Comparison of ENCODE assay signal across 14 cellular contexts in genomic region chr11:118211006-118211405, GRCh38. TPM values are rescaled to one million over a fixed set of nuclear protein-coding genes. Genes with fewer than 3 reads are reported as not detected.
A peak's percentile ranks its signal among the peaks of the same experiment; 100 is the strongest.
DNase-seq lines count a peak whose midpoint lies in the region; ATAC-seq and TF ChIP-seq lines count a peak whose summit lies in the region.
"Had no signal": no experiment of that assay in that cellular context is flagged by ENCODE, and none has a peak within 500 bp of the region (broad histone marks: within the 10 kb centered on the region; RNA-seq: fewer than 3 reads in every experiment).

No MANE protein-coding gene starts in this region.

- peak overlapping the region in 1 of 59 donors; percentile 88 for H3K27ac ChIP-seq in dorsolateral prefrontal cortex
- H3K27ac ChIP-seq: VCaP had no signal

- H3K27me3 ChIP-seq in MG63 (no peaks in the 10 kb centered on the region), dorsolateral prefrontal cortex (peaks cover 0 to 82% (median 5%) of the 10 kb centered on the region in 45 donors)

- H3K4me3 ChIP-seq in MG63: no peak overlapping the region
- no peak overlapping the region for H3K4me3 ChIP-seq in dorsolateral prefrontal cortex
- H3K4me3 ChIP-seq: stomach had no signal

- ATAC-seq in HG03442 (IDR thresholded peaks at IDR 0.05; ENCODE audit: unreplicated experiment) (no peak), GM19035 (IDR thresholded peaks at IDR 0.05; ENCODE audit: unreplicated experiment) (no peak)

- DNase-seq in EL (peak; percentile 19), MG63 (peak; percentile 77), dorsolateral prefrontal cortex (peak in 7 of 10 donors; percentile 30 to 64 (median 58)), myocyte (ENCODE audit: low read depth) (peak; percentile 59), ACHN (no peak), NOMO-1 treated with DMSO at 0.1 percent for 48 hours (lab: John Stamatoyannopoulos, UW; ENCODE audit: unreplicated experiment) (no peak)
- DNase-seq: activated naive CD4-positive, alpha-beta T cell; immature natural killer cell; stimulated activated CD4-positive, alpha-beta T cell treated with anti-CD3 and anti-CD28 coated beads, Interleukin-1b, Interleukin-23, amount 100 ng/mL, for 48 hours; stomach had no signal

- intact Hi-C loops in dorsolateral prefrontal cortex (cut with DNase I): no loop called here

- H3K36me3 ChIP-seq in MG63: no peaks in the 10 kb centered on the region

- in situ Hi-C loops in ACHN (cut with HindIII; ENCODE audit: low pct_ligation_motif_present, low pct_unique_long_range_greater_than_20kb, low sequenced_read_pairs): no loop called here

- H3K9me3 ChIP-seq in MG63: no peaks in the 10 kb centered on the region
- H3K9me3 ChIP-seq: stomach had no signal

- TF ChIP-seq CTCF in dorsolateral prefrontal cortex (IDR thresholded peaks at IDR 0.05 in 54 of 56, conservative IDR thresholded peaks at IDR 0.05 in 2 of 56; ENCODE audit: low read depth in 1 of 56, partially characterized antibody in 56 of 56): no peak

RNA-seq across cellular contexts. Expression of gene JAML, which starts 13.8 kb away (rescaled TPM):
- not detected in 2 replicates for total RNA-seq in MG63 (2014; rRNA removed; shearing (Covaris generic); ENCODE audit: low replicate concordance)
- total RNA-seq in dorsolateral prefrontal cortex (1 to 10 TPM in 54 of 120 experiments, under 1 TPM in 59, not detected in 7; 0.10 to 5.0 (median 0.98) TPM), myocyte (not detected in 2 replicates)
- polyA plus RNA-seq in myocyte (2012): not detected
- total RNA-seq: RPMI7951 had no signal

RNA-seq across cellular contexts. Expression of gene SCN2B, which starts 34.6 kb away (rescaled TPM):
- not detected in 2 replicates for total RNA-seq in MG63 (2014; rRNA removed; shearing (Covaris generic); ENCODE audit: low replicate concordance)
- total RNA-seq in dorsolateral prefrontal cortex: 100 to 1,000 TPM in 3 of 120 experiments, 10 to 100 TPM in 117; 23.2 to 106 (median 68.8) TPM
- total RNA-seq in myocyte: not detected in 2 replicates
- polyA plus RNA-seq in myocyte (2012): not detected
- total RNA-seq: RPMI7951 had no signal
- polyA plus RNA-seq: immature natural killer cell had no signal

RNA-seq across cellular contexts. Expression of gene MPZL3, which starts 41.2 kb away (rescaled TPM):
- 1.3 and 1.6 TPM in 2 replicates for total RNA-seq in MG63 (2014; rRNA removed; shearing (Covaris generic); ENCODE audit: low replicate concordance)
- total RNA-seq in dorsolateral prefrontal cortex: 1 to 10 TPM in 50 of 120 experiments, under 1 TPM in 70; 0.24 to 2.4 (median 0.86) TPM
- total RNA-seq in myocyte: not detected in 2 replicates
- not detected for polyA plus RNA-seq in myocyte (2012)

RNA-seq across cellular contexts. Expression of gene MPZL2, which starts 53.1 kb away (rescaled TPM):
- total RNA-seq in MG63 (2014; rRNA removed; shearing (Covaris generic); ENCODE audit: low replicate concordance): not detected in 2 replicates
- total RNA-seq in dorsolateral prefrontal cortex: 10 to 100 TPM in 11 of 120 experiments, 1 to 10 TPM in 98, under 1 TPM in 10, not detected in 1; 0.48 to 22.0 (median 4.5) TPM
- total RNA-seq in myocyte: not detected in 2 replicates
- polyA plus RNA-seq in myocyte (2012): not detected

RNA-seq across cellular contexts. Expression of gene SCN4B, which starts 58.4 kb away (rescaled TPM):
- 0.23 and 0.35 TPM in 2 replicates for total RNA-seq in MG63 (2014; rRNA removed; shearing (Covaris generic); ENCODE audit: low replicate concordance)
- 100 to 1,000 TPM in 7 of 120 experiments, 10 to 100 TPM in 113; 16.9 to 139 (median 69.6) TPM for total RNA-seq in dorsolateral prefrontal cortex
- total RNA-seq in myocyte: 0.16 TPM in 1 of 2 replicates, not detected in the other
- polyA plus RNA-seq in myocyte (2012): not detected
- total RNA-seq: RPMI7951 had no signal
- polyA plus RNA-seq: immature natural killer cell had no signal

Comparison
In these comparisons a context has a peak if more than half of its experiments do, and no peak if none do; other contexts are left out.
1. DNase-seq: peak in EL (single experiment), MG63 (single experiment), dorsolateral prefrontal cortex (7 of 10) and myocyte (single experiment); none in ACHN (single experiment) and NOMO-1 treated with DMSO at 0.1 percent for 48 hours (single experiment).
2. RNA of gene SCN2B, which starts 34.6 kb away (total RNA-seq): 23.2 to 106 TPM in dorsolateral prefrontal cortex; not detected in MG63 and not detected in myocyte; every median in the first group is over 10 times any median in the second.